Comparison of ENCODE assay signal across 7 cellular contexts in the genomic region with DNA sequence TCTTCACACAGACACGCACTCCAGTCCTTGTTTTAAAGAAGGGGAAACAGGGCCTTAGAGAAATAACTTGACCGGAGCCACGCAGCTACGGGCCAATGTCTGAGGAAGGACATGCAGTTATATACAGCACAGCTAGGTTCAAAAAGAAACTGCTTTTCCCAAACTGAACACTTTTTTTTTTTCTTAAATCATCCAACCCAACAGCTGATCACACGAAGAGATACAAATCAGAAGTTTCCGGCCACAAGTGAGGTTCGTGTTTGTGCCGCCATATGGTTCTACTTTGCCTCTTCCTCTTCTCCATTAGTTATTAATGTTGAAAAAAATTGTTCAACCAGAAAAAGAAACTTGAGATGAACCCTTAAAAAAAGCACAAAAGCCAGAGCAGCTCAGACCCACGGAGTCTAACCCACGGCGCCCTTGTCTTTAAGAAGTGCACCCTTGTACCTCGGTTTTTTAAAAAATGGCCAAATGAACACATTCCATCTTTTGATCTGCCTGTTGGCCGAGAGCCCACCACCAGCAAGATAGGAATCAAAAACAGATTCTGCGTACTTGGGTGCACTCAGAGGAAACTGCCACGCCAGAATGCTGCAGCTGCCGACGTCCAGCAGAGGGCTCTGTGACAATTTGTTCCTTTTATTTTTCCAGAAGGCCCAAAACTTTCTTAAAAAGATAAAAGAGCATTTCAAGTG.
DNase-seq lines count a peak whose midpoint lies in the region; ATAC-seq and TF ChIP-seq lines count a peak whose summit lies in the region.

No MANE protein-coding gene starts in this region.

- peak overlapping the region; percentile 72 to 84 (median 82) for H3K27ac ChIP-seq in Peyer's patch

- H3K36me3 ChIP-seq in Peyer's patch, result peaks cover 0 to 5% (median 0%) of the 10 kb centered on the region in 3 donors

- TF ChIP-seq CTCF in GM12873 (IDR thresholded peaks at IDR 0.05; ENCODE audit: insufficient read depth, low read depth, low read length, missing control alignments) (peak; percentile 85), Peyer's patch (IDR thresholded peaks at IDR 0.05) (peak; percentile 74 to 85 (median 83))

- TF ChIP-seq POLR2A in Peyer's patch (IDR thresholded peaks at IDR 0.05), result peak in 1 of 2 donors; percentile 8

- no peaks in the 10 kb centered on the region for H3K27me3 ChIP-seq in Peyer's patch

- DNase-seq in Peyer's patch (peak; percentile 62 to 88 (median 64)), germinal center (ENCODE audit: low spot score) (peak; percentile 77), putamen (ENCODE audit: low spot score) (peak; percentile 53), ureter (ENCODE audit: low spot score) (peak; percentile 64)
- DNase-seq in activated naive CD4-positive, alpha-beta T cell (lab: John Stamatoyannopoulos, UW), result peak in 3 of 4 experiments; percentile 7 to 37 (median 14)

- H3K9me3 ChIP-seq in Peyer's patch, result no peaks in the 10 kb centered on the region

- peak overlapping the region in 3 of 4 donors; percentile 2 to 31 (median 8) for H3K4me3 ChIP-seq in Peyer's patch

- ATAC-seq in HG02943 (IDR thresholded peaks at IDR 0.05; ENCODE audit: low read depth, unreplicated experiment), result peak; percentile 70

- H3K4me1 ChIP-seq in Peyer's patch, result peaks cover 13 to 76% (median 27%) of the 10 kb centered on the region in 4 donors

Comparison
In these comparisons a context has a peak if more than half of its experiments do, and no peak if none do; other contexts are left out.
1. Peak in every context shown above with its lines: DNase-seq, ATAC-seq, H3K4me3 ChIP-seq and H3K27ac ChIP-seq.
2. DNase-seq: peak in every context shown above with its lines; median percentile 77 in germinal center; 64 in Peyer's patch; 64 in ureter; 53 in putamen; 14 in activated naive CD4-positive, alpha-beta T cell.